10 cellular contexts compared by ENCODE assay signal in the genomic region with DNA sequence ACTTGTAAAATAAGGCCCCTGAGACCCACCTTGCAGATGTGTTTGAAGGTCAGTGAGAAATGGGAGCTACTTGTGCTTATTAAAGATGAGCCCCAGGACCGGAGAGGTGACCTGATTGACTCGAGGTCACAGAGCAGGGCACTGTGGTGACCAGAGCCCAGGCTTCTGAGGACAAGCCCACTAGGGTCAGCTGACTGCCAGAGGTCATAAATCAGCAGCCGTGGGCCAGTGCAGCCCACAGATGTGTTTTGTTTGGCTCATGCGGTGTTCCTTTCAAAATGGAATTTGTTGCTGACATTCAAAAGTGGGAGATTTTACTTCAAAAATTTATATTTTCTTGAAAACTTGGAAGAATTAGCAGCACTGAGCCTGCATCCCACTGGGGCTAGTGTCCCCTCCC. TPM values are rescaled to one million over a fixed set of nuclear protein-coding genes. Genes with fewer than 3 reads are reported as not detected.
DNase-seq lines count a peak whose midpoint lies in the region; ATAC-seq and TF ChIP-seq lines count a peak whose summit lies in the region.
"Had no signal": no experiment of that assay in that cellular context is flagged by ENCODE, and none has a peak within 500 bp of the region (broad histone marks: within the 10 kb centered on the region; RNA-seq: fewer than 3 reads in every experiment).

No MANE protein-coding gene starts in this region.

- CTCF ChIA-PET in SK-N-SH (lab: Yijun Ruan, JAX), result interaction anchor here (3.4 kb wide), 1 partner anchor 144 kb away, joined by 13 read pairs; no protein-coding TSS in a partner anchor

- no peak for TF ChIP-seq RAD21 in SK-N-SH (IDR thresholded peaks at IDR 0.05; ENCODE audit: low read length)

- H3K4me1 ChIP-seq in SK-N-SH (ENCODE audit: control insufficient read depth in 1 of 2, insufficient read depth in 2 of 2, low read depth in 1 of 2, low read length in 1 of 2) (peaks cover 16 to 59% of the 10 kb centered on the region in 2 experiments; a peak in 2 of 4 replicates), uterus (peaks cover 25 to 35% of the 10 kb centered on the region in 2 donors)

- H3K36me3 ChIP-seq in SK-N-SH (replicated peaks in 1 of 2; ENCODE audit: control insufficient read depth in 1 of 2, insufficient read depth in 2 of 2, low read length in 1 of 2), result peaks cover 0 to 6% of the 10 kb centered on the region in 2 experiments
- no peaks in the 10 kb centered on the region for H3K36me3 ChIP-seq in uterus

- 0 out of 2 replicates have a peak overlapping the region, but pooled peaks have one; percentile 14 for H3K4me2 ChIP-seq in SK-N-SH

- POLR2A ChIA-PET in SK-N-SH (lab: Yijun Ruan, JAX), result no interaction called here

- DNase-seq in SK-N-SH (no peak), fibroblast of villous mesenchyme (ENCODE audit: low read depth) (peak; percentile 58), nephron progenitor cell (peak; percentile 56), uterus (no peak), DMS 273 treated with DMSO at 0.1 percent for 48 hours (lab: John Stamatoyannopoulos, UW) (no peak)
- no peak for DNase-seq in activated CD4-positive, alpha-beta T cell treated with anti-CD3 and anti-CD28 coated beads, Interleukin-2, amount 10 ng/mL, durations not matched to agents 24 days and 14 days

- H3K9ac ChIP-seq in SK-N-SH, result no peak overlapping the region

- peak overlapping the region; percentile 9 for H3K4me3 Mint-ChIP-seq in nephron progenitor cell
- no peak overlapping the region for H3K4me3 Mint-ChIP-seq in activated CD4-positive, alpha-beta T cell treated with anti-CD3 and anti-CD28 coated beads, Interleukin-2, amount 10 ng/mL, durations not matched to agents 24 days and 14 days
- H3K4me3 Mint-ChIP-seq: natural killer cell treated with Interleukin-12 subunit alpha and Interleukin-12 subunit beta and Interleukin-15 and Interleukin-18, amount 100 ng/mL, for 72 hours had no signal

- no peaks in the 10 kb centered on the region for H3K27me3 ChIP-seq in SK-N-SH (ENCODE audit: insufficient read depth)
- H3K27me3 ChIP-seq in uterus, result no peaks in the 10 kb centered on the region

- peak overlapping the region; percentile 100 for H3K27ac Mint-ChIP-seq in nephron progenitor cell
- no peak overlapping the region for H3K27ac Mint-ChIP-seq in activated CD4-positive, alpha-beta T cell treated with anti-CD3 and anti-CD28 coated beads, Interleukin-2, amount 10 ng/mL, durations not matched to agents 24 days and 14 days
- H3K27ac Mint-ChIP-seq: natural killer cell treated with Interleukin-12 subunit alpha and Interleukin-12 subunit beta and Interleukin-15 and Interleukin-18, amount 100 ng/mL, for 72 hours had no signal

- ATAC-seq in SK-N-SH treated with all-trans-retinoic acid at 6 μM for 48 hours, result no peak
- ATAC-seq in HG03095 (IDR thresholded peaks at IDR 0.05; ENCODE audit: unreplicated experiment), result no peak
- ATAC-seq: natural killer cell treated with Interleukin-12 subunit alpha and Interleukin-12 subunit beta and Interleukin-15 and Interleukin-18, amount 100 ng/mL, for 72 hours had no signal

- no peaks in the 10 kb centered on the region for H3F3A ChIP-seq in SK-N-SH (replicated peaks; ENCODE audit: insufficient read depth)

- H3K9me3 ChIP-seq in SK-N-SH (no peaks in the 10 kb centered on the region), uterus (no peaks in the 10 kb centered on the region)

- WGBS in SK-N-SH (ENCODE audit: low lambda C conversion rate), result 78% methylated on average over 4 of the region's 4 CpGs

- no peak for TF ChIP-seq EP300 in SK-N-SH (IDR thresholded peaks at IDR 0.05; ENCODE audit: borderline replicate concordance in 1 of 2, low read depth in 1 of 2, low read length in 1 of 2)

- peaks cover 2% of the 10 kb centered on the region for H3K27me3 Mint-ChIP-seq in nephron progenitor cell (ENCODE audit: low read depth, poor library complexity)
- no peaks in the 10 kb centered on the region for H3K27me3 Mint-ChIP-seq in activated CD4-positive, alpha-beta T cell treated with anti-CD3 and anti-CD28 coated beads, Interleukin-2, amount 10 ng/mL, durations not matched to agents 24 days and 14 days

- H2AFZ ChIP-seq in SK-N-SH (ENCODE audit: low read depth), result no peak overlapping the region

- peaks cover 98% of the 10 kb centered on the region for H4K20me1 ChIP-seq in SK-N-SH (ENCODE audit: insufficient read depth)

- no peak for TF ChIP-seq POLR2A in uterus (IDR thresholded peaks at IDR 0.05)

- no peaks in the 10 kb centered on the region for H3K9me3 Mint-ChIP-seq in nephron progenitor cell
- H3K9me3 Mint-ChIP-seq in activated CD4-positive, alpha-beta T cell treated with anti-CD3 and anti-CD28 coated beads, Interleukin-2, amount 10 ng/mL, durations not matched to agents 24 days and 14 days, result no peaks in the 10 kb centered on the region
- H3K9me3 Mint-ChIP-seq: natural killer cell treated with Interleukin-12 subunit alpha and Interleukin-12 subunit beta and Interleukin-15 and Interleukin-18, amount 100 ng/mL, for 72 hours had no signal

- H3K36me3 Mint-ChIP-seq in nephron progenitor cell (ENCODE audit: low read depth), result peaks cover 6% of the 10 kb centered on the region
- no peaks in the 10 kb centered on the region for H3K36me3 Mint-ChIP-seq in activated CD4-positive, alpha-beta T cell treated with anti-CD3 and anti-CD28 coated beads, Interleukin-2, amount 10 ng/mL, durations not matched to agents 24 days and 14 days (ENCODE audit: low read depth)
- H3K36me3 Mint-ChIP-seq: natural killer cell treated with Interleukin-12 subunit alpha and Interleukin-12 subunit beta and Interleukin-15 and Interleukin-18, amount 100 ng/mL, for 72 hours had no signal

- H3K4me3 ChIP-seq in SK-N-SH (ENCODE audit: low read depth in 2 of 2, low read length in 1 of 2) (no peak overlapping the region), fibroblast of villous mesenchyme (ENCODE audit: low read depth, low read length) (no peak overlapping the region), uterus (no peak overlapping the region)

- intact Hi-C loops in uterus (cut with DNase I; ENCODE audit: low total_unique reads), result no loop called here
- intact Hi-C loops in activated CD4-positive, alpha-beta T cell treated with anti-CD3 and anti-CD28 coated beads, Interleukin-2, amount 10 ng/mL, durations not matched to agents 24 days and 14 days (cut with micrococcal nuclease), result loop anchor here (5.0 kb wide), 1 partner anchor 145 kb away; no protein-coding TSS in a partner anchor

- peaks cover 87% of the 10 kb centered on the region for H3K4me1 Mint-ChIP-seq in nephron progenitor cell
- no peaks in the 10 kb centered on the region for H3K4me1 Mint-ChIP-seq in activated CD4-positive, alpha-beta T cell treated with anti-CD3 and anti-CD28 coated beads, Interleukin-2, amount 10 ng/mL, durations not matched to agents 24 days and 14 days

- peaks cover 23% of the 10 kb centered on the region for H3K79me2 ChIP-seq in SK-N-SH (ENCODE audit: insufficient read depth)

- no peak for TF ChIP-seq CTCF in SK-N-SH (IDR thresholded peaks at IDR 0.05)
- no peak for TF ChIP-seq CTCF in fibroblast of villous mesenchyme (IDR thresholded peaks at IDR 0.05; ENCODE audit: insufficient read depth, low read depth, low read length)
- no peak for TF ChIP-seq CTCF in nephron progenitor cell (IDR thresholded peaks at IDR 0.05)
- no peak for TF ChIP-seq CTCF in uterus (IDR thresholded peaks at IDR 0.05)

- H3K9me2 ChIP-seq in SK-N-SH, result no peaks in the 10 kb centered on the region

- H3K27ac ChIP-seq in SK-N-SH (ENCODE audit: low read depth in 2 of 2, low read length in 1 of 2), result peak overlapping the region in 1 of 2 experiments; percentile 43; a peak in 1 of 4 replicates
- peak overlapping the region; percentile 80 to 86 for H3K27ac ChIP-seq in uterus
- H3K27ac ChIP-seq: 22Rv1 had no signal

TF ChIP-seq in SK-N-SH, 30 proteins besides CTCF, POLR2A, EP300 and RAD21 (continues in another document):
- no peak for TF ChIP-seq FOSL2 (IDR thresholded peaks at IDR 0.05; ENCODE audit: borderline replicate concordance, low read depth)
- no peak for TF ChIP-seq POLR2AphosphoS5 (IDR thresholded peaks at IDR 0.05; ENCODE audit: low read depth, low read length)
- no peak for TF ChIP-seq GATA2 (CRISPR knock-in tag; IDR thresholded peaks at IDR 0.05)
- TF ChIP-seq, protein P1, sequence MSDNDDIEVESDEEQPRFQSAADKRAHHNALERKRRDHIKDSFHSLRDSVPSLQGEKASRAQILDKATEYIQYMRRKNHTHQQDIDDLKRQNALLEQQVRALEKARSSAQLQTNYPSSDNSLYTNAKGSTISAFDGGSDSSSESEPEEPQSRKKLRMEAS (IDR thresholded peaks at IDR 0.05; ENCODE audit: low read depth), result no peak
- TF ChIP-seq YY1 (IDR thresholded peaks at IDR 0.05; ENCODE audit: low read depth), result no peak
- TF ChIP-seq RXRA (IDR thresholded peaks at IDR 0.05; ENCODE audit: borderline replicate concordance, low read depth), result no peak
- no peak for TF ChIP-seq FOXJ3 (CRISPR knock-in tag; IDR thresholded peaks at IDR 0.05)
- no peak for TF ChIP-seq MXI1 (IDR thresholded peaks at IDR 0.05; ENCODE audit: low read depth, low read length)
- no peak for TF ChIP-seq RCOR1 (IDR thresholded peaks at IDR 0.05; ENCODE audit: low read length)
- TF ChIP-seq GABPA (IDR thresholded peaks at IDR 0.05; ENCODE audit: low read depth), result no peak

TF ChIP-seq in SK-N-SH treated with all-trans-retinoic acid at 6 μM for 48 hours, 23 proteins besides CTCF, POLR2A, EP300 and RAD21 (continues in another document):
- TF ChIP-seq ARNTL (CRISPR knock-in tag; IDR thresholded peaks at IDR 0.05; ENCODE audit: borderline replicate concordance, low read depth) (no peak), PPARA (CRISPR knock-in tag; IDR thresholded peaks at IDR 0.05; ENCODE audit: borderline replicate concordance) (no peak)
- TF ChIP-seq, protein P2, sequence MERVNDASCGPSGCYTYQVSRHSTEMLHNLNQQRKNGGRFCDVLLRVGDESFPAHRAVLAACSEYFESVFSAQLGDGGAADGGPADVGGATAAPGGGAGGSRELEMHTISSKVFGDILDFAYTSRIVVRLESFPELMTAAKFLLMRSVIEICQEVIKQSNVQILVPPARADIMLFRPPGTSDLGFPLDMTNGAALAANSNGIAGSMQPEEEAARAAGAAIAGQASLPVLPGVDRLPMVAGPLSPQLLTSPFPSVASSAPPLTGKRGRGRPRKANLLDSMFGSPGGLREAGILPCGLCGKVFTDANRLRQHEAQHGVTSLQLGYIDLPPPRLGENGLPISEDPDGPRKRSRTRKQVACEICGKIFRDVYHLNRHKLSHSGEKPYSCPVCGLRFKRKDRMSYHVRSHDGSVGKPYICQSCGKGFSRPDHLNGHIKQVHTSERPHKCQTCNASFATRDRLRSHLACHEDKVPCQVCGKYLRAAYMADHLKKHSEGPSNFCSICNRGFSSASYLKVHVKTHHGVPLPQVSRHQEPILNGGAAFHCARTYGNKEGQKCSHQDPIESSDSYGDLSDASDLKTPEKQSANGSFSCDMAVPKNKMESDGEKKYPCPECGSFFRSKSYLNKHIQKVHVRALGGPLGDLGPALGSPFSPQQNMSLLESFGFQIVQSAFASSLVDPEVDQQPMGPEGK (CRISPR knock-in tag; IDR thresholded peaks at IDR 0.05; ENCODE audit: borderline replicate concordance), result no peak

RNA-seq across cellular contexts. Expression of a gene that starts 24.5 kb away (rescaled TPM):
- polyA plus RNA-seq in SK-N-SH (2012; rRNA removed), result 21.1 and 22.3 TPM in 2 replicates
- polyA plus RNA-seq in SK-N-SH (2012; cell fraction: cytosol; rRNA removed), result 21.9 and 22.5 TPM in 2 replicates
- 12.9 and 14.8 TPM in 2 replicates for polyA plus RNA-seq in SK-N-SH (2012; cell fraction: nucleus; rRNA removed)
- total RNA-seq in fibroblast of villous mesenchyme (36.4 and 51.4 TPM in 2 replicates), uterus (10 to 100 TPM; 32.9 to 86.8 (median 50.1) TPM)
- total RNA-seq in activated CD4-positive, alpha-beta T cell treated with anti-CD3 and anti-CD28 coated beads, Interleukin-2, amount 10 ng/mL, durations not matched to agents 24 days and 14 days, result 1.1 and 1.4 TPM in 2 replicates

Comparison
In these comparisons a context has a peak if more than half of its experiments do, and no peak if none do; other contexts are left out.
1. DNase-seq: peak in fibroblast of villous mesenchyme (single experiment) and nephron progenitor cell (single experiment); none in SK-N-SH (single experiment), uterus (0 of 2), DMS 273 treated with DMSO at 0.1 percent for 48 hours (single experiment) and activated CD4-positive, alpha-beta T cell treated with anti-CD3 and anti-CD28 coated beads, Interleukin-2, amount 10 ng/mL, durations not matched to agents 24 days and 14 days (single experiment).
2. RNA of a gene that starts 24.5 kb away (total RNA-seq): 32.9 to 86.8 TPM in uterus and 36.4 to 51.4 TPM in fibroblast of villous mesenchyme; 1.1 to 1.4 TPM in activated CD4-positive, alpha-beta T cell treated with anti-CD3 and anti-CD28 coated beads, Interleukin-2, amount 10 ng/mL, durations not matched to agents 24 days and 14 days; every median in the first group is over 10 times any median in the second.